ENCODE assay signal across 1 cellular context in the genomic region with DNA sequence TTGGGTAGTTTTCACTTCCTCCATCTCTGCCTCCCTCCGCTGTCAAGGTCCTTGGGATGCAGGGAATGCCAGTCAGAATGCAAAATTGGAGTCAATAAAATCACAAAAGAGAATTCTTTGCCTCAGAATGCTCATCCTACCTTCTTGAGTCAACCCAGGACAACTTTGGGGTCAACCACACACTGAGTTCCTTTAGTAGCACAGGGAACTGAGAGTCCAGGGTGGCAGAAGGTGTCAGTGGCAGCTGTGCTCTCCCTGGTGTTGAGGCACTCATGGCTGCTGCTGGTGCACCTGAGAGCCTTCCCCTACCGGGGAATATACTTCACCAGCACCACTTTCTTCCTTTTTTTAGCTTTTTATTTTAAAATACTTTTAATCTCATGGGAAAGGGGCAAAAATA.
A peak's percentile ranks its signal among the peaks of the same experiment; 100 is the strongest.
TF ChIP-seq lines count a peak whose summit lies in the region.

No MANE protein-coding gene starts in this region.

TF ChIP-seq in GM12878, 131 proteins besides CTCF, POLR2A, EP300 and RAD21 (continued from another document):
- TF ChIP-seq, protein P1, sequence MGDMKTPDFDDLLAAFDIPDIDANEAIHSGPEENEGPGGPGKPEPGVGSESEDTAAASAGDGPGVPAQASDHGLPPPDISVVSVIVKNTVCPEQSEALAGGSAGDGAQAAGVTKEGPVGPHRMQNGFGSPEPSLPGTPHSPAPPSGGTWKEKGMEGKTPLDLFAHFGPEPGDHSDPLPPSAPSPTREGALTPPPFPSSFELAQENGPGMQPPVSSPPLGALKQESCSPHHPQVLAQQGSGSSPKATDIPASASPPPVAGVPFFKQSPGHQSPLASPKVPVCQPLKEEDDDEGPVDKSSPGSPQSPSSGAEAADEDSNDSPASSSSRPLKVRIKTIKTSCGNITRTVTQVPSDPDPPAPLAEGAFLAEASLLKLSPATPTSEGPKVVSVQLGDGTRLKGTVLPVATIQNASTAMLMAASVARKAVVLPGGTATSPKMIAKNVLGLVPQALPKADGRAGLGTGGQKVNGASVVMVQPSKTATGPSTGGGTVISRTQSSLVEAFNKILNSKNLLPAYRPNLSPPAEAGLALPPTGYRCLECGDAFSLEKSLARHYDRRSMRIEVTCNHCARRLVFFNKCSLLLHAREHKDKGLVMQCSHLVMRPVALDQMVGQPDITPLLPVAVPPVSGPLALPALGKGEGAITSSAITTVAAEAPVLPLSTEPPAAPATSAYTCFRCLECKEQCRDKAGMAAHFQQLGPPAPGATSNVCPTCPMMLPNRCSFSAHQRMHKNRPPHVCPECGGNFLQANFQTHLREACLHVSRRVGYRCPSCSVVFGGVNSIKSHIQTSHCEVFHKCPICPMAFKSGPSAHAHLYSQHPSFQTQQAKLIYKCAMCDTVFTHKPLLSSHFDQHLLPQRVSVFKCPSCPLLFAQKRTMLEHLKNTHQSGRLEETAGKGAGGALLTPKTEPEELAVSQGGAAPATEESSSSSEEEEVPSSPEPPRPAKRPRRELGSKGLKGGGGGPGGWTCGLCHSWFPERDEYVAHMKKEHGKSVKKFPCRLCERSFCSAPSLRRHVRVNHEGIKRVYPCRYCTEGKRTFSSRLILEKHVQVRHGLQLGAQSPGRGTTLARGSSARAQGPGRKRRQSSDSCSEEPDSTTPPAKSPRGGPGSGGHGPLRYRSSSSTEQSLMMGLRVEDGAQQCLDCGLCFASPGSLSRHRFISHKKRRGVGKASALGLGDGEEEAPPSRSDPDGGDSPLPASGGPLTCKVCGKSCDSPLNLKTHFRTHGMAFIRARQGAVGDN (IDR thresholded peaks at IDR 0.05): no peak
- TF ChIP-seq NFXL1 (IDR thresholded peaks at IDR 0.05; ENCODE audit: borderline replicate concordance) (no peak), SIN3A (IDR thresholded peaks at IDR 0.05; ENCODE audit: low read depth, low read length) (no peak), IKZF1 (conservative IDR thresholded peaks at IDR 0.05) (peak; percentile 93), RCOR1 (conservative IDR thresholded peaks at IDR 0.05; ENCODE audit: low read depth, low read length) (no peak), NR2C2 (IDR thresholded peaks at IDR 0.05; ENCODE audit: borderline replicate concordance, control insufficient read depth, insufficient read length, low read depth) (no peak), ZNF207 (IDR thresholded peaks at IDR 0.05; ENCODE audit: borderline replicate concordance) (no peak), PAX8 (IDR thresholded peaks at IDR 0.05) (no peak), PML (IDR thresholded peaks at IDR 0.05; ENCODE audit: low read length) (no peak), IRF4 (IDR thresholded peaks at IDR 0.05; ENCODE audit: low read depth, low read length) (peak; percentile 84), PAX5 (IDR thresholded peaks at IDR 0.05; ENCODE audit: borderline replicate concordance, low read depth, low read length) (peak; percentile 66; the same call in 1 of the 2 replicates), FOS (IDR thresholded peaks at IDR 0.05; ENCODE audit: borderline replicate concordance, extremely low read depth, insufficient read length) (no peak), ZBED1 (IDR thresholded peaks at IDR 0.05; ENCODE audit: borderline replicate concordance) (no peak), CBFB (IDR thresholded peaks at IDR 0.05; ENCODE audit: low read depth) (no peak), POLR2AphosphoS2 (IDR thresholded peaks at IDR 0.05; ENCODE audit: low read depth, low read length) (no peak), IKZF2 (IDR thresholded peaks at IDR 0.05) (peak; percentile 89), NR2F1 (conservative IDR thresholded peaks at IDR 0.05) (peak; percentile 60), SUPT20H (IDR thresholded peaks at IDR 0.05; ENCODE audit: borderline replicate concordance, control insufficient read depth, low read depth, low read length) (no peak), CHD2 (IDR thresholded peaks at IDR 0.05; ENCODE audit: borderline replicate concordance, low read depth, low read length) (no peak), GATAD2B (conservative IDR thresholded peaks at IDR 0.05; ENCODE audit: low read depth) (peak; percentile 70; the same call in 1 of the 2 replicates)
- TF ChIP-seq, protein P2, sequence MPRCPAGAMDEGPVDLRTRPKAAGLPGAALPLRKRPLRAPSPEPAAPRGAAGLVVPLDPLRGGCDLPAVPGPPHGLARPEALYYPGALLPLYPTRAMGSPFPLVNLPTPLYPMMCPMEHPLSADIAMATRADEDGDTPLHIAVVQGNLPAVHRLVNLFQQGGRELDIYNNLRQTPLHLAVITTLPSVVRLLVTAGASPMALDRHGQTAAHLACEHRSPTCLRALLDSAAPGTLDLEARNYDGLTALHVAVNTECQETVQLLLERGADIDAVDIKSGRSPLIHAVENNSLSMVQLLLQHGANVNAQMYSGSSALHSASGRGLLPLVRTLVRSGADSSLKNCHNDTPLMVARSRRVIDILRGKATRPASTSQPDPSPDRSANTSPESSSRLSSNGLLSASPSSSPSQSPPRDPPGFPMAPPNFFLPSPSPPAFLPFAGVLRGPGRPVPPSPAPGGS (IDR thresholded peaks at IDR 0.05; ENCODE audit: borderline replicate concordance, insufficient read depth, low read depth, low read length, poor library complexity, severe bottlenecking): no peak
- TF ChIP-seq, protein P3, sequence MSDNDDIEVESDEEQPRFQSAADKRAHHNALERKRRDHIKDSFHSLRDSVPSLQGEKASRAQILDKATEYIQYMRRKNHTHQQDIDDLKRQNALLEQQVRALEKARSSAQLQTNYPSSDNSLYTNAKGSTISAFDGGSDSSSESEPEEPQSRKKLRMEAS (IDR thresholded peaks at IDR 0.05; ENCODE audit: low read depth, low read length): no peak
- TF ChIP-seq, protein P4, sequence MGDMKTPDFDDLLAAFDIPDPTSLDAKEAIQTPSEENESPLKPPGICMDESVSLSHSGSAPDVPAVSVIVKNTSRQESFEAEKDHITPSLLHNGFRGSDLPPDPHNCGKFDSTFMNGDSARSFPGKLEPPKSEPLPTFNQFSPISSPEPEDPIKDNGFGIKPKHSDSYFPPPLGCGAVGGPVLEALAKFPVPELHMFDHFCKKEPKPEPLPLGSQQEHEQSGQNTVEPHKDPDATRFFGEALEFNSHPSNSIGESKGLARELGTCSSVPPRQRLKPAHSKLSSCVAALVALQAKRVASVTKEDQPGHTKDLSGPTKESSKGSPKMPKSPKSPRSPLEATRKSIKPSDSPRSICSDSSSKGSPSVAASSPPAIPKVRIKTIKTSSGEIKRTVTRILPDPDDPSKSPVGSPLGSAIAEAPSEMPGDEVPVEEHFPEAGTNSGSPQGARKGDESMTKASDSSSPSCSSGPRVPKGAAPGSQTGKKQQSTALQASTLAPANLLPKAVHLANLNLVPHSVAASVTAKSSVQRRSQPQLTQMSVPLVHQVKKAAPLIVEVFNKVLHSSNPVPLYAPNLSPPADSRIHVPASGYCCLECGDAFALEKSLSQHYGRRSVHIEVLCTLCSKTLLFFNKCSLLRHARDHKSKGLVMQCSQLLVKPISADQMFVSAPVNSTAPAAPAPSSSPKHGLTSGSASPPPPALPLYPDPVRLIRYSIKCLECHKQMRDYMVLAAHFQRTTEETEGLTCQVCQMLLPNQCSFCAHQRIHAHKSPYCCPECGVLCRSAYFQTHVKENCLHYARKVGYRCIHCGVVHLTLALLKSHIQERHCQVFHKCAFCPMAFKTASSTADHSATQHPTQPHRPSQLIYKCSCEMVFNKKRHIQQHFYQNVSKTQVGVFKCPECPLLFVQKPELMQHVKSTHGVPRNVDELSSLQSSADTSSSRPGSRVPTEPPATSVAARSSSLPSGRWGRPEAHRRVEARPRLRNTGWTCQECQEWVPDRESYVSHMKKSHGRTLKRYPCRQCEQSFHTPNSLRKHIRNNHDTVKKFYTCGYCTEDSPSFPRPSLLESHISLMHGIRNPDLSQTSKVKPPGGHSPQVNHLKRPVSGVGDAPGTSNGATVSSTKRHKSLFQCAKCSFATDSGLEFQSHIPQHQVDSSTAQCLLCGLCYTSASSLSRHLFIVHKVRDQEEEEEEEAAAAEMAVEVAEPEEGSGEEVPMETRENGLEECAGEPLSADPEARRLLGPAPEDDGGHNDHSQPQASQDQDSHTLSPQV (IDR thresholded peaks at IDR 0.05): no peak
- TF ChIP-seq, protein P5, sequence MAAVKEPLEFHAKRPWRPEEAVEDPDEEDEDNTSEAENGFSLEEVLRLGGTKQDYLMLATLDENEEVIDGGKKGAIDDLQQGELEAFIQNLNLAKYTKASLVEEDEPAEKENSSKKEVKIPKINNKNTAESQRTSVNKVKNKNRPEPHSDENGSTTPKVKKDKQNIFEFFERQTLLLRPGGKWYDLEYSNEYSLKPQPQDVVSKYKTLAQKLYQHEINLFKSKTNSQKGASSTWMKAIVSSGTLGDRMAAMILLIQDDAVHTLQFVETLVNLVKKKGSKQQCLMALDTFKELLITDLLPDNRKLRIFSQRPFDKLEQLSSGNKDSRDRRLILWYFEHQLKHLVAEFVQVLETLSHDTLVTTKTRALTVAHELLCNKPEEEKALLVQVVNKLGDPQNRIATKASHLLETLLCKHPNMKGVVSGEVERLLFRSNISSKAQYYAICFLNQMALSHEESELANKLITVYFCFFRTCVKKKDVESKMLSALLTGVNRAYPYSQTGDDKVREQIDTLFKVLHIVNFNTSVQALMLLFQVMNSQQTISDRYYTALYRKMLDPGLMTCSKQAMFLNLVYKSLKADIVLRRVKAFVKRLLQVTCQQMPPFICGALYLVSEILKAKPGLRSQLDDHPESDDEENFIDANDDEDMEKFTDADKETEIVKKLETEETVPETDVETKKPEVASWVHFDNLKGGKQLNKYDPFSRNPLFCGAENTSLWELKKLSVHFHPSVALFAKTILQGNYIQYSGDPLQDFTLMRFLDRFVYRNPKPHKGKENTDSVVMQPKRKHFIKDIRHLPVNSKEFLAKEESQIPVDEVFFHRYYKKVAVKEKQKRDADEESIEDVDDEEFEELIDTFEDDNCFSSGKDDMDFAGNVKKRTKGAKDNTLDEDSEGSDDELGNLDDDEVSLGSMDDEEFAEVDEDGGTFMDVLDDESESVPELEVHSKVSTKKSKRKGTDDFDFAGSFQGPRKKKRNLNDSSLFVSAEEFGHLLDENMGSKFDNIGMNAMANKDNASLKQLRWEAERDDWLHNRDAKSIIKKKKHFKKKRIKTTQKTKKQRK (IDR thresholded peaks at IDR 0.05; ENCODE audit: low read depth, low read length): no peak
- TF ChIP-seq, protein P6, sequence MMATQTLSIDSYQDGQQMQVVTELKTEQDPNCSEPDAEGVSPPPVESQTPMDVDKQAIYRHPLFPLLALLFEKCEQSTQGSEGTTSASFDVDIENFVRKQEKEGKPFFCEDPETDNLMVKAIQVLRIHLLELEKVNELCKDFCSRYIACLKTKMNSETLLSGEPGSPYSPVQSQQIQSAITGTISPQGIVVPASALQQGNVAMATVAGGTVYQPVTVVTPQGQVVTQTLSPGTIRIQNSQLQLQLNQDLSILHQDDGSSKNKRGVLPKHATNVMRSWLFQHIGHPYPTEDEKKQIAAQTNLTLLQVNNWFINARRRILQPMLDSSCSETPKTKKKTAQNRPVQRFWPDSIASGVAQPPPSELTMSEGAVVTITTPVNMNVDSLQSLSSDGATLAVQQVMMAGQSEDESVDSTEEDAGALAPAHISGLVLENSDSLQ (IDR thresholded peaks at IDR 0.05): no peak
- TF ChIP-seq, protein P7, sequence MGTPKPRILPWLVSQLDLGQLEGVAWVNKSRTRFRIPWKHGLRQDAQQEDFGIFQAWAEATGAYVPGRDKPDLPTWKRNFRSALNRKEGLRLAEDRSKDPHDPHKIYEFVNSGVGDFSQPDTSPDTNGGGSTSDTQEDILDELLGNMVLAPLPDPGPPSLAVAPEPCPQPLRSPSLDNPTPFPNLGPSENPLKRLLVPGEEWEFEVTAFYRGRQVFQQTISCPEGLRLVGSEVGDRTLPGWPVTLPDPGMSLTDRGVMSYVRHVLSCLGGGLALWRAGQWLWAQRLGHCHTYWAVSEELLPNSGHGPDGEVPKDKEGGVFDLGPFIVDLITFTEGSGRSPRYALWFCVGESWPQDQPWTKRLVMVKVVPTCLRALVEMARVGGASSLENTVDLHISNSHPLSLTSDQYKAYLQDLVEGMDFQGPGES (IDR thresholded peaks at IDR 0.05): no peak
